Comparison of ENCODE assay signal across 8 cellular contexts in the genomic region with DNA sequence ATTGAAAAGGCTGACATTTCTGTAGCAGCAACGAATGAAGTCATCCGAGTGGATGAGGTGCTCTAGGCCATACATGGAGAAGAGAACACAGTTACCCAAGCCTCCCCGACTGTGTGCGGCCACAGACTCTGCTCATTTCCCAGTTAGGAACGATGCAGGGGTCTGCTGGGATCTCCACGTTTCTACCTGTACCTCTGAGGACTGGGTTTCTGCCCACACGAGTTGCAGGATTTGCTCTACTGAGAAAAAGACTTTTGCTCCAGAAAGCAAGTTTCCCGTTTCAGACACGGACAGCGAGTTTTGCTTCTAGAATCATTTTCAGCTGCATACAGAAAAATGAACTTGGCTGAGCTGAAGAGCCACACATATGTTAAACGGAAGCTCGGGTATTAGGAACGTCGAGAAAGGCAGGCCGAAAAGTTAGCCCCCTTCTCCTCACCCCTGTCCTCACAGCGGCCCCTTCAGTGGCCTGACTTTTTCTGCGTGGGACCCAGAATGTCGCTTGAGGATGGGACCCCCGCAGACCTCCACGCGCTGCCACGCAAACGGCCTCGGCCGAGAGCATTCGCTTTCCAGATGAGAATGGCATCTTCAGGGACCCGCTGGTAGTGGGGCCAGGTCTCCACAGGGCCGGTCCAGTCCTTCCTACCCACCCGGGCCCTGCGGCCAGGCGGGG. TPM values are rescaled to one million over a fixed set of nuclear protein-coding genes. Genes with fewer than 3 reads are reported as not detected.
A peak's percentile ranks its signal among the peaks of the same experiment; 100 is the strongest.
DNase-seq lines count a peak whose midpoint lies in the region; ATAC-seq, FAIRE-seq and TF ChIP-seq lines count a peak whose summit lies in the region.

No MANE protein-coding gene starts in this region.

- DNase-seq in T-helper 17 cell (no peak), fibroblast of pulmonary artery (ENCODE audit: low read depth) (peak; percentile 43), pancreas (no peak)
- DNase-seq in activated CD4-positive, CD25-positive, alpha-beta regulatory T cell treated with anti-CD3 and anti-CD28 coated beads, Interleukin-2, amount 50 U/mL, for 72 hours = no peak
- DNase-seq in activated CD4-positive, alpha-beta T cell treated with anti-CD3 and anti-CD28 coated beads for 1 hour = no peak

- H3K4me3 Mint-ChIP-seq in T-helper 17 cell = peak overlapping the region; percentile 67

- no peaks in the 10 kb centered on the region for H3K4me1 ChIP-seq in pancreas

- no peaks in the 10 kb centered on the region for H3K36me3 ChIP-seq in pancreas

- H3K4me1 Mint-ChIP-seq in T-helper 17 cell = peaks cover 9% of the 10 kb centered on the region

- H3K4me3 ChIP-seq in fibroblast of pulmonary artery (replicated peaks; ENCODE audit: low read depth, low read length) = peak overlapping the region; percentile 56
- peak overlapping the region; percentile 28 to 59 (median 54) for H3K4me3 ChIP-seq in pancreas

- H3K9me3 ChIP-seq in T-helper 17 cell (ENCODE audit: control insufficient read depth, low read length, poor library complexity, severe bottlenecking) = no peaks in the 10 kb centered on the region
- no peaks in the 10 kb centered on the region for H3K9me3 ChIP-seq in pancreas

- no peak for FAIRE-seq in pancreas (lab: Jason Lieb, UNC)

- peak overlapping the region in 2 of 4 donors; percentile 69 to 78 for H3K27ac ChIP-seq in pancreas

- WGBS in pancreas, 2 donors = 40 to 43% methylated on average over 31 of the region's 31 CpGs

- H3K36me3 Mint-ChIP-seq in T-helper 17 cell (ENCODE audit: low read depth) = peaks cover 6% of the 10 kb centered on the region

- no peak overlapping the region for H3K27ac Mint-ChIP-seq in T-helper 17 cell

- peak; percentile 5 for ATAC-seq in GM19395 (IDR thresholded peaks at IDR 0.05; ENCODE audit: unreplicated experiment)
- ATAC-seq in T-helper 17 cell = no peak
- peak in 2 of 4 donors; percentile 9 to 11 for ATAC-seq in pancreas
- ATAC-seq in GM19324 (IDR thresholded peaks at IDR 0.05; ENCODE audit: low FRiP score, unreplicated experiment) = no peak
- ATAC-seq in HG02588 (IDR thresholded peaks at IDR 0.05; ENCODE audit: unreplicated experiment) = no peak

- H3K27me3 Mint-ChIP-seq in T-helper 17 cell = peaks cover 84% of the 10 kb centered on the region

- H3K27me3 ChIP-seq in pancreas = no peaks in the 10 kb centered on the region

- intact Hi-C loops in pancreas (cut with DNase I) = loop anchor here in 1 of 3 donors (10.0 kb wide), 1 partner anchor 57 kb away; no protein-coding TSS in a partner anchor

- TF ChIP-seq CTCF in fibroblast of pulmonary artery (IDR thresholded peaks at IDR 0.05; ENCODE audit: low read length, missing control alignments) (no peak), pancreas (IDR thresholded peaks at IDR 0.05) (no peak)

RNA-seq across cellular contexts. Expression of a gene that starts 0.6 kb away (rescaled TPM):
- 10 to 100 TPM in 1 of 2 donors, 1 to 10 TPM in 1; 2.9 to 15.6 TPM for total RNA-seq in T-helper 17 cell
- 10 to 100 TPM in 2 of 6 donors, 1 to 10 TPM in 4; 1.4 to 28.2 (median 5.5) TPM for total RNA-seq in pancreas
- polyA plus RNA-seq in pancreas = 1 to 10 TPM; 3.2 to 4.2 TPM
